In the genomic region with DNA sequence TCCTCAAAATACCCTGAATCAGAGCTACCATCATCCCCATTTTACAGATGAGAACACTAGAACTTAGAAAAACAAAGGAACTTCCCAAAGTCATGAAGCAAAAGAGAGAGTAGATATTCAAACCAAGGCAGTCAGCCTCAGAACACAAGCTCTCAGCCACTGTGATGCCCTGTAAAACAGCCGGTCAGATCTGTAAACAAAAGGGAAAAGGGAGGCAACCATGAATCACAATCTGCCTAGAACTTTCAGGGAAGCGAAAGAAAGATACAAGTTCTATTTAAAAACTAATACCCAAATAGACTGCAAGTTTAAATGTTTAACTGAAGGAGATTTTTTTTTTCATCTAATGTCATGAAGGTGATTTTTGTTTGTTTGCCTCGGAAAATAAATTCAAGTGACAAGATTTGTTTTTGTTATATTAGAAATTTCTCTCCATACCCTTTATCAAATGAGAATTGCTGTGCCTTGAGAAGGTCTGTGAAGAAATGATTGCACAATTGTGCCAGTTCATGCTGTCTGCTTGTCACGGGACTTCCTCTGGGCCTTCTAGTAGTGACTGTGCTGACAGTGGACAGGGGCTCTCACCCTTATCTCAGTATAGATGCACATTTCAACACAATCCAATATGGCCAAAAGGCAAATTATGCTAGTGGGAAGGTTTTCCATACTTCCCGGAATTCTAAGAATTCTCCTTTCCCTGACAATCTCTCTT, we compare ENCODE assay signal across 1 cellular context.
A peak's percentile ranks its signal among the peaks of the same experiment; 100 is the strongest.
TF ChIP-seq lines count a peak whose summit lies in the region.

No MANE protein-coding gene starts in this region.

TF ChIP-seq in IMR-90, 13 proteins besides CTCF, POLR2A, EP300 and RAD21:
- TF ChIP-seq, protein P1, sequence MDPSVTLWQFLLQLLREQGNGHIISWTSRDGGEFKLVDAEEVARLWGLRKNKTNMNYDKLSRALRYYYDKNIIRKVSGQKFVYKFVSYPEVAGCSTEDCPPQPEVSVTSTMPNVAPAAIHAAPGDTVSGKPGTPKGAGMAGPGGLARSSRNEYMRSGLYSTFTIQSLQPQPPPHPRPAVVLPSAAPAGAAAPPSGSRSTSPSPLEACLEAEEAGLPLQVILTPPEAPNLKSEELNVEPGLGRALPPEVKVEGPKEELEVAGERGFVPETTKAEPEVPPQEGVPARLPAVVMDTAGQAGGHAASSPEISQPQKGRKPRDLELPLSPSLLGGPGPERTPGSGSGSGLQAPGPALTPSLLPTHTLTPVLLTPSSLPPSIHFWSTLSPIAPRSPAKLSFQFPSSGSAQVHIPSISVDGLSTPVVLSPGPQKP (IDR thresholded peaks at IDR 0.05; ENCODE audit: borderline replicate concordance, low read depth, low read length) = no peak
- TF ChIP-seq BHLHE40 (IDR thresholded peaks at IDR 0.05; ENCODE audit: low read depth, low read length) (no peak), RFX5 (IDR thresholded peaks at IDR 0.05; ENCODE audit: low read depth, low read length) (no peak), NFE2L2 (IDR thresholded peaks at IDR 0.05; ENCODE audit: low read depth, low read length) (no peak), FOS (IDR thresholded peaks at IDR 0.05; ENCODE audit: low read depth, low read length) (no peak), CEBPB (IDR thresholded peaks at IDR 0.05; ENCODE audit: low read depth, low read length) (peak; percentile 69), RCOR1 (IDR thresholded peaks at IDR 0.05; ENCODE audit: insufficient replicate concordance, low read length) (no peak), MXI1 (IDR thresholded peaks at IDR 0.05; ENCODE audit: borderline replicate concordance, low read depth, low read length) (no peak), SMC3 (IDR thresholded peaks at IDR 0.05; ENCODE audit: low read depth, low read length) (no peak)
TF ChIP-seq in IMR-90: peak in this region for 1.
